Comparison of ENCODE assay signal across 7 cellular contexts in the genomic region with DNA sequence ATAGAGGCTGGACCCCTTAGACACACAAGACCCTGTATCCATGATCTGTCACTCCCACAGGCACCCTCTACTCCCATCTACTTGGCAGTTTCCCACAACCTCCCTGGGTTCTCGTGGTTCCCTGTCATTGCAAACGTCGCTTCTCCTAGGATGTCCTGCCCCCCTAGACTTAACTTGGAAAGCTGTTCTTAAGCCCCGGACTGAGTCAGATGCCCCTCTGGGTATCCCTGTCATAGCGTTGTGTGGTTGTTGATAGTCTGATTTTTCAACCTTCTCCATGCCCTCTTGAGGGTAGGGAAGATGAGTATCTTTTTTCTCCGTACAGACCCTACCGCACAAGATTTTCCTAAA. TPM values are rescaled to one million over a fixed set of nuclear protein-coding genes. Genes with fewer than 3 reads are reported as not detected.
DNase-seq lines count a peak whose midpoint lies in the region; ATAC-seq, FAIRE-seq and TF ChIP-seq lines count a peak whose summit lies in the region.

No MANE protein-coding gene starts in this region.

- no peak for TF ChIP-seq POLR2A in GM12892 (IDR thresholded peaks at IDR 0.05; ENCODE audit: low read depth, low read length)
- no peak for TF ChIP-seq POLR2A in H54 (IDR thresholded peaks at IDR 0.05; ENCODE audit: low read depth, low read length)

- peak; percentile 7 for ATAC-seq in HG03064 (IDR thresholded peaks at IDR 0.05; ENCODE audit: low read depth, unreplicated experiment)
- peak; percentile 4 to 30 for ATAC-seq in right cardiac atrium
- ATAC-seq in stimulated activated naive CD8-positive, alpha-beta T cell treated with anti-CD3 and anti-CD28 coated beads, Interleukin-15, amount 100 ng/mL, for 72 hours: peak; percentile 2
- no peak for ATAC-seq in HG02884 (IDR thresholded peaks at IDR 0.05; ENCODE audit: unreplicated experiment)

- H3K36me3 Mint-ChIP-seq in activated CD4-positive, alpha-beta memory T cell treated with anti-CD3 and anti-CD28 coated beads for 36 hours: peaks cover 22% of the 10 kb centered on the region

- H3K9me3 Mint-ChIP-seq in activated CD4-positive, alpha-beta memory T cell treated with anti-CD3 and anti-CD28 coated beads for 36 hours: no peaks in the 10 kb centered on the region
- H3K9me3 Mint-ChIP-seq in stimulated activated naive CD8-positive, alpha-beta T cell treated with anti-CD3 and anti-CD28 coated beads, Interleukin-15, amount 100 ng/mL, for 72 hours: no peaks in the 10 kb centered on the region

- H3K27ac ChIP-seq in right cardiac atrium (ENCODE audit: low read length): no peak overlapping the region

- H3K4me3 Mint-ChIP-seq in activated CD4-positive, alpha-beta memory T cell treated with anti-CD3 and anti-CD28 coated beads for 36 hours: peak overlapping the region; percentile 83
- H3K4me3 Mint-ChIP-seq in stimulated activated naive CD8-positive, alpha-beta T cell treated with anti-CD3 and anti-CD28 coated beads, Interleukin-15, amount 100 ng/mL, for 72 hours: peak overlapping the region; percentile 91 to 92

- H3K27me3 ChIP-seq in right cardiac atrium (ENCODE audit: control insufficient read depth, insufficient read depth): no peaks in the 10 kb centered on the region

- FAIRE-seq in GM12892 (lab: Jason Lieb, UNC): peak; percentile 58
- no peak for FAIRE-seq in H54 (lab: Jason Lieb, UNC)

- peaks cover 4% of the 10 kb centered on the region for H3K4me1 ChIP-seq in right cardiac atrium (ENCODE audit: control insufficient read depth, insufficient read depth, low read length)

- DNase-seq in GM12892 (ENCODE audit: insufficient read length): no peak
- DNase-seq in activated CD4-positive, alpha-beta memory T cell treated with anti-CD3 and anti-CD28 coated beads for 36 hours: peak; percentile 31
- DNase-seq in right cardiac atrium: no peak
- DNase-seq in stimulated activated naive CD8-positive, alpha-beta T cell treated with anti-CD3 and anti-CD28 coated beads, Interleukin-15, amount 100 ng/mL, for 72 hours: no peak
- no peak for DNase-seq in H54 (ENCODE audit: insufficient read length, low spot score)

- H3K4me3 ChIP-seq in right cardiac atrium (ENCODE audit: low read length): peak overlapping the region; percentile 71

- peak overlapping the region; percentile 87 for H3K27ac Mint-ChIP-seq in activated CD4-positive, alpha-beta memory T cell treated with anti-CD3 and anti-CD28 coated beads for 36 hours
- H3K27ac Mint-ChIP-seq in stimulated activated naive CD8-positive, alpha-beta T cell treated with anti-CD3 and anti-CD28 coated beads, Interleukin-15, amount 100 ng/mL, for 72 hours: peak overlapping the region; percentile 94 to 96

- H3K4me1 Mint-ChIP-seq in activated CD4-positive, alpha-beta memory T cell treated with anti-CD3 and anti-CD28 coated beads for 36 hours (ENCODE audit: low read depth): peaks cover 43% of the 10 kb centered on the region
- H3K4me1 Mint-ChIP-seq in stimulated activated naive CD8-positive, alpha-beta T cell treated with anti-CD3 and anti-CD28 coated beads, Interleukin-15, amount 100 ng/mL, for 72 hours: peaks cover 53% of the 10 kb centered on the region

- intact Hi-C loops in activated CD4-positive, alpha-beta memory T cell treated with anti-CD3 and anti-CD28 coated beads for 36 hours (cut with micrococcal nuclease): loop anchor here (5.0 kb wide), 1 partner anchor 360 kb away; no protein-coding TSS in a partner anchor
- intact Hi-C loops in right cardiac atrium (cut with DNase I): loop anchor here (5.0 to 10.0 kb wide), 3 partner anchors 85 to 360 kb away; no protein-coding TSS in a partner anchor

- POLR2A ChIA-PET in activated CD4-positive, alpha-beta memory T cell treated with anti-CD3 and anti-CD28 coated beads for 36 hours (lab: Charles Lee): interaction anchor here (2.6 to 4.0 kb wide), 3 partner anchors 11 to 64 kb away, joined by 8 to 31 read pairs (median 26); partner anchors contain the start of genes RCC1 and TRNAU1AP

- no peaks in the 10 kb centered on the region for H3K27me3 Mint-ChIP-seq in activated CD4-positive, alpha-beta memory T cell treated with anti-CD3 and anti-CD28 coated beads for 36 hours
- H3K27me3 Mint-ChIP-seq in stimulated activated naive CD8-positive, alpha-beta T cell treated with anti-CD3 and anti-CD28 coated beads, Interleukin-15, amount 100 ng/mL, for 72 hours: no peaks in the 10 kb centered on the region

- WGBS in right cardiac atrium: 13% methylated on average over 7 of the region's 7 CpGs

- no peaks in the 10 kb centered on the region for H3K9me3 ChIP-seq in right cardiac atrium (ENCODE audit: control insufficient read depth, low read length)

- CTCF ChIA-PET in activated CD4-positive, alpha-beta memory T cell treated with anti-CD3 and anti-CD28 coated beads for 36 hours (lab: Charles Lee): interaction anchor here (1.3 to 3.9 kb wide), 5 partner anchors 8 to 360 kb away, joined by 3 to 25 read pairs (median 14); partner anchors contain the start of gene TRNAU1AP

RNA-seq across cellular contexts. Expression of gene RCC1, which starts 11.8 kb away (rescaled TPM):
- polyA plus RNA-seq in GM12892 (2012; ENCODE audit: missing spikeins): 42.7 TPM
- total RNA-seq in activated CD4-positive, alpha-beta memory T cell treated with anti-CD3 and anti-CD28 coated beads for 36 hours: 10 to 100 TPM; 83.5 to 86.1 TPM
- 1 to 10 TPM; 4.4 to 8.3 (median 6.7) TPM for total RNA-seq in right cardiac atrium
- polyA plus RNA-seq in right cardiac atrium: 4.1 TPM

RNA-seq across cellular contexts. Expression of gene TRNAU1AP, which starts 35.3 kb away (rescaled TPM):
- 38.6 TPM for polyA plus RNA-seq in GM12892 (2012; ENCODE audit: missing spikeins)
- total RNA-seq in activated CD4-positive, alpha-beta memory T cell treated with anti-CD3 and anti-CD28 coated beads for 36 hours: 10 to 100 TPM; 57.3 to 59.6 TPM
- 10 to 100 TPM; 13.4 to 19.0 (median 16.1) TPM for total RNA-seq in right cardiac atrium
- polyA plus RNA-seq in right cardiac atrium: 17.0 TPM

Comparison
In these comparisons a context has a peak if more than half of its experiments do, and no peak if none do; other contexts are left out.
1. RNA of gene RCC1, which starts 11.8 kb away (total RNA-seq): 83.5 to 86.1 TPM in activated CD4-positive, alpha-beta memory T cell treated with anti-CD3 and anti-CD28 coated beads for 36 hours; 4.4 to 8.3 TPM in right cardiac atrium; every median in the first group is over 4 times any median in the second.